Comparison of ENCODE assay signal across 24 cellular contexts in genomic region chr19:41276231-41276630, GRCh38. TPM values are rescaled to one million over a fixed set of nuclear protein-coding genes. Genes with fewer than 3 reads are reported as not detected.
DNase-seq lines count a peak whose midpoint lies in the region; ATAC-seq and TF ChIP-seq lines count a peak whose summit lies in the region.
"Had no signal": no experiment of that assay in that cellular context is flagged by ENCODE, and none has a peak within 500 bp of the region (broad histone marks: within the 10 kb centered on the region; RNA-seq: fewer than 3 reads in every experiment).

No MANE protein-coding gene starts in this region.

- H3K4me3 Mint-ChIP-seq in activated CD8-positive, alpha-beta memory T cell treated with anti-CD3 and anti-CD28 coated beads, Interleukin-2, amount 10 ng/mL, durations not matched to agents 7 days and 5 days = no peak overlapping the region
- H3K4me3 Mint-ChIP-seq: activated naive CD4-positive, alpha-beta T cell treated with anti-CD3 and anti-CD28 coated beads for 36 hours; CD14-positive monocyte; stimulated activated memory B cell treated with anti-CD40 and anti-IgM and Interleukin-4, amounts not matched to agents 10 μg/mL and 1 μg/mL and 100 μg/mL, for 72 hours had no signal

- H3K4me1 Mint-ChIP-seq in activated CD8-positive, alpha-beta memory T cell treated with anti-CD3 and anti-CD28 coated beads, Interleukin-2, amount 10 ng/mL, durations not matched to agents 7 days and 5 days = no peaks in the 10 kb centered on the region
- H3K4me1 Mint-ChIP-seq: CD14-positive monocyte; stimulated activated memory B cell treated with anti-CD40 and anti-IgM and Interleukin-4, amounts not matched to agents 10 μg/mL and 1 μg/mL and 100 μg/mL, for 72 hours had no signal

- H3K27me3 ChIP-seq in neutrophil (no peaks in the 10 kb centered on the region), vagina (no peaks in the 10 kb centered on the region)

- peak overlapping the region; percentile 4 for H3K27ac Mint-ChIP-seq in activated CD8-positive, alpha-beta memory T cell treated with anti-CD3 and anti-CD28 coated beads, Interleukin-2, amount 10 ng/mL, durations not matched to agents 7 days and 5 days
- H3K27ac Mint-ChIP-seq: activated naive CD4-positive, alpha-beta T cell treated with anti-CD3 and anti-CD28 coated beads for 36 hours; stimulated activated memory B cell treated with anti-CD40 and anti-IgM and Interleukin-4, amounts not matched to agents 10 μg/mL and 1 μg/mL and 100 μg/mL, for 72 hours had no signal

- H3K4me1 ChIP-seq in neutrophil (ENCODE audit: control insufficient read depth in 1 of 2, insufficient read depth in 1 of 2, low read depth in 1 of 2, low read length in 1 of 2) (peaks cover 13 to 15% of the 10 kb centered on the region in 2 experiments), vagina (no peaks in the 10 kb centered on the region)

- no peak for TF ChIP-seq CTCF in epithelial cell of esophagus (IDR thresholded peaks at IDR 0.05; ENCODE audit: insufficient read depth, low read depth, low read length, missing control alignments)
- TF ChIP-seq CTCF in neutrophil (IDR thresholded peaks at IDR 0.05) = no peak
- no peak for TF ChIP-seq CTCF in vagina (IDR thresholded peaks at IDR 0.05)

- TF ChIP-seq POLR2A in vagina (IDR thresholded peaks at IDR 0.05) = no peak

- peaks cover 72% of the 10 kb centered on the region for H3K36me3 Mint-ChIP-seq in activated CD8-positive, alpha-beta memory T cell treated with anti-CD3 and anti-CD28 coated beads, Interleukin-2, amount 10 ng/mL, durations not matched to agents 7 days and 5 days

- ATAC-seq in activated CD8-positive, alpha-beta memory T cell treated with anti-CD3 and anti-CD28 coated beads, Interleukin-2, amount 10 ng/mL, durations not matched to agents 7 days and 5 days = no peak
- no peak for ATAC-seq in HG03442 (IDR thresholded peaks at IDR 0.05; ENCODE audit: unreplicated experiment)
- ATAC-seq in GM19324 (IDR thresholded peaks at IDR 0.05; ENCODE audit: low FRiP score, unreplicated experiment) = no peak
- ATAC-seq: Right ventricle myocardium inferior; stimulated activated memory B cell treated with anti-CD40 and anti-IgM and Interleukin-4, amounts not matched to agents 10 μg/mL and 1 μg/mL and 100 μg/mL, for 72 hours had no signal

- H3K9me3 ChIP-seq in neutrophil (no peaks in the 10 kb centered on the region), vagina (no peaks in the 10 kb centered on the region)

- no peaks in the 10 kb centered on the region for H3K9me3 Mint-ChIP-seq in activated CD8-positive, alpha-beta memory T cell treated with anti-CD3 and anti-CD28 coated beads, Interleukin-2, amount 10 ng/mL, durations not matched to agents 7 days and 5 days (ENCODE audit: low read depth)
- H3K9me3 Mint-ChIP-seq: activated naive CD4-positive, alpha-beta T cell treated with anti-CD3 and anti-CD28 coated beads for 36 hours; CD14-positive monocyte; stimulated activated memory B cell treated with anti-CD40 and anti-IgM and Interleukin-4, amounts not matched to agents 10 μg/mL and 1 μg/mL and 100 μg/mL, for 72 hours had no signal

- intact Hi-C loops in vagina (cut with DNase I) = no loop called here

- no peaks in the 10 kb centered on the region for H3K27me3 Mint-ChIP-seq in activated CD8-positive, alpha-beta memory T cell treated with anti-CD3 and anti-CD28 coated beads, Interleukin-2, amount 10 ng/mL, durations not matched to agents 7 days and 5 days
- H3K27me3 Mint-ChIP-seq: stimulated activated memory B cell treated with anti-CD40 and anti-IgM and Interleukin-4, amounts not matched to agents 10 μg/mL and 1 μg/mL and 100 μg/mL, for 72 hours had no signal

- CTCF ChIA-PET in activated CD8-positive, alpha-beta memory T cell treated with anti-CD3 and anti-CD28 coated beads, Interleukin-2, amount 10 ng/mL, durations not matched to agents 7 days and 5 days (lab: Charles Lee) = interaction anchor here (1.7 kb wide), 1 partner anchor 10 kb away, joined by 5 read pairs; no protein-coding TSS in a partner anchor

- no peak for DNase-seq in activated CD8-positive, alpha-beta memory T cell treated with anti-CD3 and anti-CD28 coated beads, Interleukin-2, amount 10 ng/mL, durations not matched to agents 7 days and 5 days
- DNase-seq in activated CD8-positive, alpha-beta memory T cell treated with anti-CD3 and anti-CD28 coated beads for 24 hours = no peak
- DNase-seq in OCI-M1 (lab: John Stamatoyannopoulos, UW) (peak; percentile 17), epithelial cell of esophagus (ENCODE audit: low read depth) (peak; percentile 9), vagina (ENCODE audit: extremely low spot score in 2 of 2) (no peak)
- DNase-seq: activated CD4-positive, alpha-beta T cell treated with anti-CD3 and anti-CD28 coated beads for 48 hours; activated naive CD4-positive, alpha-beta T cell treated with anti-CD3 and anti-CD28 coated beads for 36 hours; activated T-cell treated with anti-CD3 and anti-CD28 coated beads for 4 hours; caudate nucleus; H7; KG1; kidney; NCI-H1048; NCI-H187 treated with DMSO at 0.1 percent for 48 hours; NCI-H226; NCI-H774; stimulated activated CD4-positive, alpha-beta T cell treated with anti-CD3 and anti-CD28 coated beads, Interleukin-1b, Interleukin-23, amount 100 ng/mL, for 48 hours had no signal

- peak overlapping the region; percentile 64 for H3K27ac ChIP-seq in neutrophil
- no peak overlapping the region for H3K27ac ChIP-seq in vagina

- peaks cover 100% of the 10 kb centered on the region for H3K36me3 ChIP-seq in neutrophil
- peaks cover 24 to 100% of the 10 kb centered on the region in 2 donors for H3K36me3 ChIP-seq in vagina

- H3K4me3 ChIP-seq in epithelial cell of esophagus (ENCODE audit: low read length) = no peak overlapping the region
- H3K4me3 ChIP-seq in neutrophil (ENCODE audit: low read depth in 1 of 2, low read length in 1 of 2) = no peak overlapping the region
- no peak overlapping the region for H3K4me3 ChIP-seq in vagina
- H3K4me3 ChIP-seq: lung had no signal

RNA-seq across cellular contexts. Expression of gene HNRNPUL1, which starts 12.1 kb away (rescaled TPM):
- 100 to 1,000 TPM; 342 to 348 TPM for total RNA-seq in activated CD8-positive, alpha-beta memory T cell treated with anti-CD3 and anti-CD28 coated beads, Interleukin-2, amount 10 ng/mL, durations not matched to agents 7 days and 5 days
- 116 TPM for total RNA-seq in vagina

RNA-seq across cellular contexts. Expression of gene CCDC97, which starts 33.7 kb away (rescaled TPM):
- 10 to 100 TPM; 42.9 to 43.5 TPM for total RNA-seq in activated CD8-positive, alpha-beta memory T cell treated with anti-CD3 and anti-CD28 coated beads, Interleukin-2, amount 10 ng/mL, durations not matched to agents 7 days and 5 days
- 16.9 TPM for total RNA-seq in vagina

RNA-seq across cellular contexts. Expression of gene AXL, which starts 57.2 kb away (rescaled TPM):
- under 1 TPM; 0.05 to 0.29 TPM for total RNA-seq in activated CD8-positive, alpha-beta memory T cell treated with anti-CD3 and anti-CD28 coated beads, Interleukin-2, amount 10 ng/mL, durations not matched to agents 7 days and 5 days
- total RNA-seq in vagina = 53.5 TPM

Comparison
In these comparisons a context has a peak if more than half of its experiments do, and no peak if none do; other contexts are left out.
1. DNase-seq: peak in OCI-M1 (single experiment) and epithelial cell of esophagus (single experiment); none in activated CD8-positive, alpha-beta memory T cell treated with anti-CD3 and anti-CD28 coated beads, Interleukin-2, amount 10 ng/mL, durations not matched to agents 7 days and 5 days (single experiment), activated CD8-positive, alpha-beta memory T cell treated with anti-CD3 and anti-CD28 coated beads for 24 hours (single experiment) and vagina (0 of 2).
2. RNA of gene AXL, which starts 57.2 kb away (total RNA-seq): 53.5 TPM in vagina (single experiment); 0.05 to 0.29 TPM in activated CD8-positive, alpha-beta memory T cell treated with anti-CD3 and anti-CD28 coated beads, Interleukin-2, amount 10 ng/mL, durations not matched to agents 7 days and 5 days; every median in the first group is over 10 times any median in the second.